1 cellular context compared by ENCODE assay signal in genomic region chr2:42117923-42118758, GRCh38.
TF ChIP-seq lines count a peak whose summit lies in the region.

No MANE protein-coding gene starts in this region.

TF ChIP-seq in HepG2, 621 proteins besides CTCF, POLR2A, EP300 and RAD21 (continued from another document and continues in another):
- TF ChIP-seq, protein P1, sequence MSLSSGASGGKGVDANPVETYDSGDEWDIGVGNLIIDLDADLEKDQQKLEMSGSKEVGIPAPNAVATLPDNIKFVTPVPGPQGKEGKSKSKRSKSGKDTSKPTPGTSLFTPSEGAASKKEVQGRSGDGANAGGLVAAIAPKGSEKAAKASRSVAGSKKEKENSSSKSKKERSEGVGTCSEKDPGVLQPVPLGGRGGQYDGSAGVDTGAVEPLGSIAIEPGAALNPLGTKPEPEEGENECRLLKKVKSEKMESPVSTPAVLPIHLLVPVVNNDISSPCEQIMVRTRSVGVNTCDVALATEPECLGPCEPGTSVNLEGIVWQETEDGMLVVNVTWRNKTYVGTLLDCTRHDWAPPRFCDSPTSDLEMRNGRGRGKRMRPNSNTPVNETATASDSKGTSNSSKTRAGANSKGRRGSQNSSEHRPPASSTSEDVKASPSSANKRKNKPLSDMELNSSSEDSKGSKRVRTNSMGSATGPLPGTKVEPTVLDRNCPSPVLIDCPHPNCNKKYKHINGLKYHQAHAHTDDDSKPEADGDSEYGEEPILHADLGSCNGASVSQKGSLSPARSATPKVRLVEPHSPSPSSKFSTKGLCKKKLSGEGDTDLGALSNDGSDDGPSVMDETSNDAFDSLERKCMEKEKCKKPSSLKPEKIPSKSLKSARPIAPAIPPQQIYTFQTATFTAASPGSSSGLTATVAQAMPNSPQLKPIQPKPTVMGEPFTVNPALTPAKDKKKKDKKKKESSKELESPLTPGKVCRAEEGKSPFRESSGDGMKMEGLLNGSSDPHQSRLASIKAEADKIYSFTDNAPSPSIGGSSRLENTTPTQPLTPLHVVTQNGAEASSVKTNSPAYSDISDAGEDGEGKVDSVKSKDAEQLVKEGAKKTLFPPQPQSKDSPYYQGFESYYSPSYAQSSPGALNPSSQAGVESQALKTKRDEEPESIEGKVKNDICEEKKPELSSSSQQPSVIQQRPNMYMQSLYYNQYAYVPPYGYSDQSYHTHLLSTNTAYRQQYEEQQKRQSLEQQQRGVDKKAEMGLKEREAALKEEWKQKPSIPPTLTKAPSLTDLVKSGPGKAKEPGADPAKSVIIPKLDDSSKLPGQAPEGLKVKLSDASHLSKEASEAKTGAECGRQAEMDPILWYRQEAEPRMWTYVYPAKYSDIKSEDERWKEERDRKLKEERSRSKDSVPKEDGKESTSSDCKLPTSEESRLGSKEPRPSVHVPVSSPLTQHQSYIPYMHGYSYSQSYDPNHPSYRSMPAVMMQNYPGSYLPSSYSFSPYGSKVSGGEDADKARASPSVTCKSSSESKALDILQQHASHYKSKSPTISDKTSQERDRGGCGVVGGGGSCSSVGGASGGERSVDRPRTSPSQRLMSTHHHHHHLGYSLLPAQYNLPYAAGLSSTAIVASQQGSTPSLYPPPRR (CRISPR knock-in tag; IDR thresholded peaks at IDR 0.05; ENCODE audit: borderline replicate concordance) = peak; percentile 98
- TF ChIP-seq FOXA3 (CRISPR knock-in tag; IDR thresholded peaks at IDR 0.05) (peak; percentile 94), HNRNPH1 (optimal IDR thresholded peaks at IDR 0.05; ENCODE audit: low read depth, low read length) (no peak), MED1 (CRISPR knock-in tag; IDR thresholded peaks at IDR 0.05) (peak; percentile 100), ZNF33A (CRISPR knock-in tag; IDR thresholded peaks at IDR 0.05; ENCODE audit: borderline replicate concordance) (no peak), ZNF652 (CRISPR knock-in tag; IDR thresholded peaks at IDR 0.05; ENCODE audit: borderline replicate concordance, low read depth) (peak; percentile 45; the same call in 1 of the 2 replicates), ZNF704 (CRISPR knock-in tag; IDR thresholded peaks at IDR 0.05; ENCODE audit: borderline replicate concordance) (no peak), HMG20B (CRISPR knock-in tag; conservative IDR thresholded peaks at IDR 0.05) (peak; percentile 54; the same call in 1 of the 2 replicates), ZBTB38 (CRISPR knock-in tag; IDR thresholded peaks at IDR 0.05) (peak; percentile 60; the same call in 1 of the 2 replicates), MBD4 (IDR thresholded peaks at IDR 0.05; ENCODE audit: borderline replicate concordance, low read length) (peak; percentile 83; the same call in 1 of the 2 replicates), SMAD3 (CRISPR knock-in tag; IDR thresholded peaks at IDR 0.05) (peak; percentile 73; the same call in 1 of the 2 replicates), NR2F1 (CRISPR knock-in tag; IDR thresholded peaks at IDR 0.05) (peak; percentile 70 to 92), XRCC5 (optimal IDR thresholded peaks at IDR 0.05; ENCODE audit: low read length) (no peak), ZNF674 (CRISPR knock-in tag; IDR thresholded peaks at IDR 0.05; ENCODE audit: low read depth) (no peak), ZNF430 (CRISPR knock-in tag; IDR thresholded peaks at IDR 0.05) (peak; percentile 47; the same call in 1 of the 2 replicates), FIP1L1 (IDR thresholded peaks at IDR 0.05; ENCODE audit: borderline replicate concordance, insufficient read depth, low read depth, low read length) (no peak), FOSL2 (CRISPR knock-in tag; IDR thresholded peaks at IDR 0.05) (peak; percentile 92), CEBPG (CRISPR knock-in tag; IDR thresholded peaks at IDR 0.05) (peak; percentile 76), HOXA3 (CRISPR knock-in tag; IDR thresholded peaks at IDR 0.05) (peak; percentile 83), RARA (CRISPR knock-in tag; IDR thresholded peaks at IDR 0.05) (peak; percentile 97), HDAC1 (CRISPR knock-in tag; IDR thresholded peaks at IDR 0.05) (peak; percentile 90), PBX3 (CRISPR knock-in tag; IDR thresholded peaks at IDR 0.05; ENCODE audit: borderline replicate concordance) (no peak), IRF1 (CRISPR knock-in tag; IDR thresholded peaks at IDR 0.05; ENCODE audit: low read depth) (no peak), SOX13 (IDR thresholded peaks at IDR 0.05) (peak; percentile 95), SOX13 (CRISPR knock-in tag; conservative IDR thresholded peaks at IDR 0.05 in 1 of 2, IDR thresholded peaks at IDR 0.05 in 1 of 2) (peak in 1 of 2 experiments; percentile 98; a peak in 2 of 4 replicates), NCOA2 (CRISPR knock-in tag; IDR thresholded peaks at IDR 0.05) (peak; percentile 96), ZNF256 (CRISPR knock-in tag; conservative IDR thresholded peaks at IDR 0.05) (0 out of 2 replicates have a peak, but pooled peaks have one; percentile 25), FOXP1 (IDR thresholded peaks at IDR 0.05) (no peak), FOXP1 (CRISPR knock-in tag; IDR thresholded peaks at IDR 0.05) (peak; percentile 93), ZNF362 (CRISPR knock-in tag; IDR thresholded peaks at IDR 0.05; ENCODE audit: borderline replicate concordance) (peak; percentile 45; the same call in 1 of the 2 replicates), MED13 (CRISPR knock-in tag; IDR thresholded peaks at IDR 0.05) (peak; percentile 96), ZNF772 (CRISPR knock-in tag; IDR thresholded peaks at IDR 0.05) (peak; percentile 82; the same call in 1 of the 2 replicates), THYN1 (CRISPR knock-in tag; IDR thresholded peaks at IDR 0.05; ENCODE audit: borderline replicate concordance, low read depth) (0 out of 2 replicates have a peak, but pooled peaks have one; percentile 59), ARNT (IDR thresholded peaks at IDR 0.05) (no peak), PAF1 (CRISPR knock-in tag; IDR thresholded peaks at IDR 0.05) (no peak), NCOR1 (IDR thresholded peaks at IDR 0.05; ENCODE audit: borderline replicate concordance, low read length) (peak; percentile 64; the same call in 1 of the 2 replicates), ZNF205 (CRISPR knock-in tag; IDR thresholded peaks at IDR 0.05) (peak; percentile 86), ZNF382 (CRISPR knock-in tag; IDR thresholded peaks at IDR 0.05; ENCODE audit: borderline replicate concordance) (no peak), GATAD2A (CRISPR knock-in tag; IDR thresholded peaks at IDR 0.05) (peak; percentile 94), SPEN (CRISPR knock-in tag; IDR thresholded peaks at IDR 0.05; ENCODE audit: low read depth) (peak; percentile 76; the same call in 1 of the 2 replicates), KDM4B (CRISPR knock-in tag; IDR thresholded peaks at IDR 0.05) (peak; percentile 76; the same call in 1 of the 2 replicates), ONECUT2 (CRISPR knock-in tag; IDR thresholded peaks at IDR 0.05) (peak; percentile 65)
- TF ChIP-seq, protein P2, sequence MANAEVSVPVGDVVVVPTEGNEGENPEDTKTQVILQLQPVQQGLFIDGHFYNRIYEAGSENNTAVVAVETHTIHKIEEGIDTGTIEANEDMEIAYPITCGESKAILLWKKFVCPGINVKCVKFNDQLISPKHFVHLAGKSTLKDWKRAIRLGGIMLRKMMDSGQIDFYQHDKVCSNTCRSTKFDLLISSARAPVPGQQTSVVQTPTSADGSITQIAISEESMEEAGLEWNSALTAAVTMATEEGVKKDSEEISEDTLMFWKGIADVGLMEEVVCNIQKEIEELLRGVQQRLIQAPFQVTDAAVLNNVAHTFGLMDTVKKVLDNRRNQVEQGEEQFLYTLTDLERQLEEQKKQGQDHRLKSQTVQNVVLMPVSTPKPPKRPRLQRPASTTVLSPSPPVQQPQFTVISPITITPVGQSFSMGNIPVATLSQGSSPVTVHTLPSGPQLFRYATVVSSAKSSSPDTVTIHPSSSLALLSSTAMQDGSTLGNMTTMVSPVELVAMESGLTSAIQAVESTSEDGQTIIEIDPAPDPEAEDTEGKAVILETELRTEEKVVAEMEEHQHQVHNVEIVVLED (CRISPR knock-in tag; IDR thresholded peaks at IDR 0.05; ENCODE audit: borderline replicate concordance) = no peak; the same call in 1 of the 2 replicates
- TF ChIP-seq, protein P3, sequence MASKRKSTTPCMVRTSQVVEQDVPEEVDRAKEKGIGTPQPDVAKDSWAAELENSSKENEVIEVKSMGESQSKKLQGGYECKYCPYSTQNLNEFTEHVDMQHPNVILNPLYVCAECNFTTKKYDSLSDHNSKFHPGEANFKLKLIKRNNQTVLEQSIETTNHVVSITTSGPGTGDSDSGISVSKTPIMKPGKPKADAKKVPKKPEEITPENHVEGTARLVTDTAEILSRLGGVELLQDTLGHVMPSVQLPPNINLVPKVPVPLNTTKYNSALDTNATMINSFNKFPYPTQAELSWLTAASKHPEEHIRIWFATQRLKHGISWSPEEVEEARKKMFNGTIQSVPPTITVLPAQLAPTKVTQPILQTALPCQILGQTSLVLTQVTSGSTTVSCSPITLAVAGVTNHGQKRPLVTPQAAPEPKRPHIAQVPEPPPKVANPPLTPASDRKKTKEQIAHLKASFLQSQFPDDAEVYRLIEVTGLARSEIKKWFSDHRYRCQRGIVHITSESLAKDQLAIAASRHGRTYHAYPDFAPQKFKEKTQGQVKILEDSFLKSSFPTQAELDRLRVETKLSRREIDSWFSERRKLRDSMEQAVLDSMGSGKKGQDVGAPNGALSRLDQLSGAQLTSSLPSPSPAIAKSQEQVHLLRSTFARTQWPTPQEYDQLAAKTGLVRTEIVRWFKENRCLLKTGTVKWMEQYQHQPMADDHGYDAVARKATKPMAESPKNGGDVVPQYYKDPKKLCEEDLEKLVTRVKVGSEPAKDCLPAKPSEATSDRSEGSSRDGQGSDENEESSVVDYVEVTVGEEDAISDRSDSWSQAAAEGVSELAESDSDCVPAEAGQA (IDR thresholded peaks at IDR 0.05; ENCODE audit: low read depth) = no peak
- TF ChIP-seq, protein P3 (CRISPR knock-in tag; IDR thresholded peaks at IDR 0.05; ENCODE audit: borderline replicate concordance) = peak; percentile 69; the same call in 1 of the 2 replicates
- TF ChIP-seq, protein P4, sequence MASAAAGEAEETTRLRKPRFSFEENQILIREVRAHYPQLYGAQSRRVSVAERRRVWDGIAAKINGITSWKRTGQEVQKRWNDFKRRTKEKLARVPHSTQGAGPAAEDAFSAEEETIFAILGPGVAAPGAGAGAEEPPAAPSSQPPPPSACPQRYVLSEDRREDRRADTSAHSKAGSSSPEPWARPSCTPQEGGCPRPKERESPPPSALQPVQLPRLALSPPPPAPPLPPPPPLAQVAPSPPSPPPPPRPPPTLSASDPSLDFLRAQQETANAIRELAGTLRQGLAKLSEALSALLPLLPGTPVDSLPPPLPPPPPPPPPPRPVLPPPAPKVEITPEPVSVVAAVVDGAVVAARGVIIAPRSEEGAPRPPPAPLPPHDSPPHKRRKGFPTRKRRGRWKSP (CRISPR knock-in tag; IDR thresholded peaks at IDR 0.05) = peak; percentile 73; the same call in 1 of the 2 replicates
- TF ChIP-seq, protein P5, sequence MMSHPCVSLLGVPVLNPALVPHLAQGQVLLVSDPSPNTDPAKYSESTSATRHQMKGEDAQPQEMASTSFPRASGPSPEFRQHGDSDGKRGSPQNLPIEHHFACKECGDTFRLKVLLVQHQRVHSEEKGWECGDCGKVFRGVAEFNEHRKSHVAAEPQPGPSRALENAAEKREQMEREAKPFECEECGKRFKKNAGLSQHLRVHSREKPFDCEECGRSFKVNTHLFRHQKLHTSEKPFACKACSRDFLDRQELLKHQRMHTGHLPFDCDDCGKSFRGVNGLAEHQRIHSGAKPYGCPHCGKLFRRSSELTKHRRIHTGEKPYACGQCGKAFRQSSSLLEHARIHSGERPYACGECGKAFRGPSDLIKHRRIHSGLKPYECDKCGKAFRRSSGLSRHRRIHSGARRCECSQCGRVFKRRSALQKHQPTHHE (CRISPR knock-in tag; IDR thresholded peaks at IDR 0.05; ENCODE audit: borderline replicate concordance) = no peak
